ENCODE assay signal across 18 cellular contexts in genomic region chr16:49608095-49608494, GRCh38.
A peak's percentile ranks its signal among the peaks of the same experiment; 100 is the strongest.
DNase-seq lines count a peak whose midpoint lies in the region; ATAC-seq, FAIRE-seq and TF ChIP-seq lines count a peak whose summit lies in the region.
"Had no signal": no experiment of that assay in that cellular context is flagged by ENCODE, and none has a peak within 500 bp of the region (broad histone marks: within the 10 kb centered on the region; RNA-seq: fewer than 3 reads in every experiment).

No MANE protein-coding gene starts in this region.

- peak; percentile 21 for FAIRE-seq in endothelial cell of umbilical vein (lab: Jason Lieb, UNC)

- H3K27ac ChIP-seq in KOPT-K1 (ENCODE audit: low read depth, low read length, poor library complexity, severe bottlenecking) (peak overlapping the region; percentile 64), endothelial cell of umbilical vein (ENCODE audit: insufficient read depth, low read depth, low read length) (no peak overlapping the region), neural progenitor cell (no peak overlapping the region), gastroesophageal sphincter (no peak overlapping the region)
- H3K27ac ChIP-seq: parathyroid adenoma, SJSA1 had no signal

- H3K27ac Mint-ChIP-seq in neural progenitor cell: peak overlapping the region; percentile 72
- H3K27ac Mint-ChIP-seq: CD14-positive monocyte; stimulated activated naive B cell treated with anti-CD40 and anti-IgM and Interleukin-4, amounts not matched to agents 10 μg/mL and 1 μg/mL and 100 μg/mL, for 72 hours; type B pancreatic cell had no signal

- H3K4me1 ChIP-seq in endothelial cell of umbilical vein (ENCODE audit: control insufficient read depth, extremely low read depth, insufficient read depth, low read length) (peaks cover 10% of the 10 kb centered on the region), neural progenitor cell (peaks cover 16% of the 10 kb centered on the region), gastroesophageal sphincter (peaks cover 0 to 13% (median 0%) of the 10 kb centered on the region in 3 donors)
- H3K4me1 ChIP-seq: parathyroid adenoma, SJSA1 had no signal

- H3K4me2 ChIP-seq in endothelial cell of umbilical vein (ENCODE audit: insufficient read depth, low read length) (no peak overlapping the region), neural progenitor cell (peak overlapping the region; percentile 38)

- peaks cover 47% of the 10 kb centered on the region for H3K4me1 Mint-ChIP-seq in neural progenitor cell
- H3K4me1 Mint-ChIP-seq: CD14-positive monocyte; stimulated activated naive B cell treated with anti-CD40 and anti-IgM and Interleukin-4, amounts not matched to agents 10 μg/mL and 1 μg/mL and 100 μg/mL, for 72 hours had no signal

- H3K79me2 ChIP-seq in endothelial cell of umbilical vein (ENCODE audit: control insufficient read depth, insufficient read depth, low read length) (no peaks in the 10 kb centered on the region), neural progenitor cell (ENCODE audit: low read depth) (peaks cover 9% of the 10 kb centered on the region)
- H3K79me2 ChIP-seq: parathyroid adenoma had no signal

- H3K9me3 ChIP-seq in KOPT-K1 (ENCODE audit: insufficient read depth, low read length, poor library complexity, severe bottlenecking) (peaks cover 11% of the 10 kb centered on the region), endothelial cell of umbilical vein (replicated peaks; ENCODE audit: control insufficient read depth, insufficient read depth, low read length) (no peaks in the 10 kb centered on the region), neural progenitor cell (ENCODE audit: low read depth) (no peaks in the 10 kb centered on the region), gastroesophageal sphincter (no peaks in the 10 kb centered on the region)
- H3K9me3 ChIP-seq: SJSA1 had no signal

- H3K9ac ChIP-seq in endothelial cell of umbilical vein (replicated peaks; ENCODE audit: extremely low read depth, insufficient read depth, low read length) (no peak overlapping the region), neural progenitor cell (no peak overlapping the region)
- H3K9ac ChIP-seq: parathyroid adenoma had no signal

- DNase-seq in NCI-H1417 (lab: John Stamatoyannopoulos, UW): peak in 2 of 3 experiments; percentile 8 to 16
- no peak for DNase-seq in NCI-H1417 treated with DMSO at 0.1 percent for 48 hours (lab: John Stamatoyannopoulos, UW)
- DNase-seq in endothelial cell of umbilical vein (ENCODE audit: low read depth, low spot score): peak; percentile 12
- peak; percentile 35 for DNase-seq in neural progenitor cell (ENCODE audit: low spot score)
- DNase-seq: 8988T; activated CD4-positive, alpha-beta T cell treated with anti-CD3 and anti-CD28 coated beads for 48 hours; dorsolateral prefrontal cortex; hippocampal formation; stimulated activated CD4-positive, alpha-beta T cell treated with anti-CD3 and anti-CD28 coated beads, Interleukin-12 subunit alpha, Interleukin-12 subunit beta, amount 100 ng/mL, for 4 hours; stimulated activated naive B cell treated with anti-CD40 and anti-IgM and Interleukin-4, amounts not matched to agents 10 μg/mL and 1 μg/mL and 100 μg/mL, for 72 hours had no signal

- H4K20me1 ChIP-seq in endothelial cell of umbilical vein (replicated peaks; ENCODE audit: control insufficient read depth, extremely low read depth, insufficient read depth, low read length): no peaks in the 10 kb centered on the region
- H4K20me1 ChIP-seq in neural progenitor cell (ENCODE audit: low read depth): peaks cover 39% of the 10 kb centered on the region

- no peak for TF ChIP-seq EP300 in gastroesophageal sphincter (IDR thresholded peaks at IDR 0.05)

- H3K4me3 ChIP-seq in endothelial cell of umbilical vein (replicated peaks in 1 of 3; ENCODE audit: insufficient read depth in 1 of 3, low read depth in 1 of 3, low read length in 3 of 3) (no peak overlapping the region), neural progenitor cell (no peak overlapping the region), gastroesophageal sphincter (no peak overlapping the region)
- H3K4me3 ChIP-seq: dorsolateral prefrontal cortex, SJSA1 had no signal

- TF ChIP-seq POLR2A in endothelial cell of umbilical vein (IDR thresholded peaks at IDR 0.05; ENCODE audit: low read depth, low read length): no peak
- TF ChIP-seq POLR2A in gastroesophageal sphincter (IDR thresholded peaks at IDR 0.05): no peak

- TF ChIP-seq CTCF in endothelial cell of umbilical vein (IDR thresholded peaks at IDR 0.05; ENCODE audit: extremely low read depth in 1 of 2, insufficient read depth in 1 of 2, low read depth in 1 of 2, low read length in 2 of 2) (no peak), neural progenitor cell (IDR thresholded peaks at IDR 0.05) (no peak), gastroesophageal sphincter (IDR thresholded peaks at IDR 0.05) (no peak)

- peaks cover 36% of the 10 kb centered on the region for H3K36me3 Mint-ChIP-seq in neural progenitor cell
- H3K36me3 Mint-ChIP-seq: CD14-positive monocyte; stimulated activated naive B cell treated with anti-CD40 and anti-IgM and Interleukin-4, amounts not matched to agents 10 μg/mL and 1 μg/mL and 100 μg/mL, for 72 hours had no signal

- peaks cover under 1% of the 10 kb centered on the region for H3K27me3 Mint-ChIP-seq in neural progenitor cell (ENCODE audit: insufficient read depth, low read depth)
- H3K27me3 Mint-ChIP-seq: type B pancreatic cell had no signal

- H3K27me3 ChIP-seq in endothelial cell of umbilical vein (ENCODE audit: control insufficient read depth in 2 of 2, insufficient read depth in 2 of 2, low read length in 2 of 2): no peaks in the 10 kb centered on the region
- no peaks in the 10 kb centered on the region for H3K27me3 ChIP-seq in neural progenitor cell
- no peaks in the 10 kb centered on the region for H3K27me3 ChIP-seq in gastroesophageal sphincter
- H3K27me3 ChIP-seq: SJSA1 had no signal

- dilution Hi-C loops in endothelial cell of umbilical vein (cut with MboI; ENCODE audit: extremely low pct_ligation_motif_present, low sequenced_read_pairs): no loop called here

- POLR2A ChIA-PET in endothelial cell of umbilical vein (lab: Charles Lee): no interaction called here

- no peaks in the 10 kb centered on the region for H3F3A ChIP-seq in neural progenitor cell (ENCODE audit: low read depth)

- no peak overlapping the region for H2AFZ ChIP-seq in endothelial cell of umbilical vein (ENCODE audit: low read depth, low read length)
- H2AFZ ChIP-seq in neural progenitor cell (replicated peaks): no peak overlapping the region
- H2AFZ ChIP-seq: parathyroid adenoma had no signal

- CTCF ChIA-PET in endothelial cell of umbilical vein (lab: Charles Lee): interaction anchor here (1.2 to 2.1 kb wide), 4 partner anchors 15 to 314 kb away, joined by 3 to 8 read pairs (median 5); no protein-coding TSS in a partner anchor

- no peaks in the 10 kb centered on the region for H3K9me1 ChIP-seq in endothelial cell of umbilical vein (replicated peaks; ENCODE audit: control insufficient read depth, extremely low read depth, insufficient read depth, low read length)

- no TSS peak for BruUV-seq in endothelial cell of umbilical vein (replicated peaks; lab: Mats Ljungman, UMichigan)

- peaks cover 22% of the 10 kb centered on the region for H3K9me3 Mint-ChIP-seq in neural progenitor cell
- H3K9me3 Mint-ChIP-seq: stimulated activated naive B cell treated with anti-CD40 and anti-IgM and Interleukin-4, amounts not matched to agents 10 μg/mL and 1 μg/mL and 100 μg/mL, for 72 hours had no signal

- no peak overlapping the region for H3K4me3 Mint-ChIP-seq in neural progenitor cell
- H3K4me3 Mint-ChIP-seq: CD14-positive monocyte; stimulated activated naive B cell treated with anti-CD40 and anti-IgM and Interleukin-4, amounts not matched to agents 10 μg/mL and 1 μg/mL and 100 μg/mL, for 72 hours; type B pancreatic cell had no signal

- intact Hi-C loops in endothelial cell of umbilical vein (cut with micrococcal nuclease): loop anchor here (2.0 kb wide), 2 partner anchors 269 to 315 kb away; no protein-coding TSS in a partner anchor

- ATAC-seq in gastroesophageal sphincter (no peak), GM21360 (IDR thresholded peaks at IDR 0.05; ENCODE audit: unreplicated experiment) (no peak), GM21737 (IDR thresholded peaks at IDR 0.05; ENCODE audit: unreplicated experiment) (no peak)

- no peaks in the 10 kb centered on the region for H3K36me3 ChIP-seq in KOPT-K1 (ENCODE audit: insufficient read depth, low read length)
- H3K36me3 ChIP-seq in endothelial cell of umbilical vein (ENCODE audit: control insufficient read depth in 2 of 2, extremely low read depth in 1 of 2, insufficient read depth in 2 of 2, low read length in 2 of 2): no peaks in the 10 kb centered on the region
- no peaks in the 10 kb centered on the region for H3K36me3 ChIP-seq in neural progenitor cell
- H3K36me3 ChIP-seq in gastroesophageal sphincter: no peaks in the 10 kb centered on the region
- H3K36me3 ChIP-seq: SJSA1 had no signal

- WGBS in gastroesophageal sphincter (ENCODE audit: low coverage in 1 of 2), 2 donors: 10 to 59% methylated on average over 2 to 3 of the region's 4 CpGs

TF ChIP-seq in endothelial cell of umbilical vein, 7 proteins besides CTCF, POLR2A, EP300 and RAD21:
- TF ChIP-seq MAX (IDR thresholded peaks at IDR 0.05; ENCODE audit: insufficient read depth, insufficient read length) (no peak), POLR2AphosphoS5 (IDR thresholded peaks at IDR 0.05; ENCODE audit: insufficient read depth, low read depth, low read length) (no peak), MYC (IDR thresholded peaks at IDR 0.05; ENCODE audit: low read depth, low read length) (no peak), GATA2 (IDR thresholded peaks at IDR 0.05; ENCODE audit: insufficient read depth, insufficient read length, low read depth, low read length) (no peak), JUN (IDR thresholded peaks at IDR 0.05; ENCODE audit: borderline replicate concordance, insufficient read depth, insufficient read length, low read depth) (no peak), FOS (IDR thresholded peaks at IDR 0.05; ENCODE audit: borderline replicate concordance, insufficient read depth, low read length) (no peak), EZH2 (IDR thresholded peaks at IDR 0.05; ENCODE audit: borderline replicate concordance, low read depth, low read length, severe bottlenecking) (no peak)
TF ChIP-seq in endothelial cell of umbilical vein: peak in this region for 0.
